ENCODE assay signal across 9 cellular contexts in the genomic region with DNA sequence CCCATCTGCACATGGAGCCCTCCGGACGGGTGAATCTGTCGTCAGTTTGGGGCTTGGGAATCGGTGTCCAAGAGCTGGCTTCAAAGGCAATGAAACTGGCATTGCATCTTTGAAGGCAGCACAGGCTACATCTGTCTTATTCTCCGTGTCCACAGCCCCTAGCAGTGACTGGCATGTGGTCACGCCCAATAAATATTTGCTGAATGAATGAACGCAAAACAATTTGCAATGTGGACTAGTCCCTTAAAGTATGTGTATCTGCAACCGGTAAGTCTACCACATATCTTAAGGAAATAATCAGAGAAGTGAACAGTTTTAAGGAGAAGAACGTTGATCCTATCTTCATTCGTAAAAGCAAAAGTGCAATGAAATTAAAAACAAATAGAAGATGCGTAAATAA. TPM values are rescaled to one million over a fixed set of nuclear protein-coding genes. Genes with fewer than 3 reads are reported as not detected.
DNase-seq lines count a peak whose midpoint lies in the region; ATAC-seq lines count a peak whose summit lies in the region.
"Had no signal": no experiment of that assay in that cellular context is flagged by ENCODE, and none has a peak within 500 bp of the region (broad histone marks: within the 10 kb centered on the region; RNA-seq: fewer than 3 reads in every experiment).

No MANE protein-coding gene starts in this region.

- H3K9ac ChIP-seq in BLaER1 treated with 17β-estradiol and CSF1 and Interleukin-3, amounts not matched to agents 10 nM and 100 nM, result 0 out of 22 replicates have a peak overlapping the region, but pooled peaks of 3 of the 11 experiments have one; percentile 1 to 9 (median 5)

- H4K20me1 ChIP-seq in BLaER1 treated with 17β-estradiol and CSF1 and Interleukin-3, amounts not matched to agents 10 nM and 100 nM, result peaks cover 0 to 7% (median 0%) of the 10 kb centered on the region in 11 experiments; a peak in 1 of 22 replicates

- no peak for ATAC-seq in naive thymus-derived CD4-positive, alpha-beta T cell
- no peak for ATAC-seq in HG02885 (IDR thresholded peaks at IDR 0.05; ENCODE audit: poor library complexity, unreplicated experiment)

- no peak overlapping the region for H3K27ac ChIP-seq in BLaER1 treated with 17β-estradiol and CSF1 and Interleukin-3, amounts not matched to agents 10 nM and 100 nM
- H3K27ac ChIP-seq in naive thymus-derived CD4-positive, alpha-beta T cell (ENCODE audit: low read depth, low read length), result no peak overlapping the region

- H3K9me3 Mint-ChIP-seq in naive thymus-derived CD4-positive, alpha-beta T cell, result peaks cover 0 to 2% (median 0%) of the 10 kb centered on the region in 11 donors
- H3K9me3 Mint-ChIP-seq: H9 had no signal

- no peaks in the 10 kb centered on the region for H3K9me3 ChIP-seq in BLaER1 treated with 17β-estradiol and CSF1 and Interleukin-3, amounts not matched to agents 10 nM and 100 nM (replicated peaks in 1 of 11)
- H3K9me3 ChIP-seq in naive thymus-derived CD4-positive, alpha-beta T cell (ENCODE audit: control insufficient read depth in 2 of 3, low read length in 3 of 3), result no peaks in the 10 kb centered on the region

- H3K36me3 ChIP-seq in BLaER1 treated with 17β-estradiol and CSF1 and Interleukin-3, amounts not matched to agents 10 nM and 100 nM, result no peaks in the 10 kb centered on the region
- no peaks in the 10 kb centered on the region for H3K36me3 ChIP-seq in naive thymus-derived CD4-positive, alpha-beta T cell (ENCODE audit: control insufficient read depth in 2 of 3, insufficient read depth in 3 of 3, low read length in 3 of 3)

- H3K27ac Mint-ChIP-seq in naive thymus-derived CD4-positive, alpha-beta T cell, result peak overlapping the region in 4 of 9 donors; percentile 7 to 61 (median 50)
- H3K27ac Mint-ChIP-seq: H9 had no signal

- H3K4me1 Mint-ChIP-seq in naive thymus-derived CD4-positive, alpha-beta T cell, result peaks cover 0 to 34% (median 17%) of the 10 kb centered on the region in 7 donors

- intact Hi-C loops in naive thymus-derived CD4-positive, alpha-beta T cell (cut with micrococcal nuclease), result loop anchor here (1.0 to 10.0 kb wide), 6 partner anchors 7 to 1177 kb away; a partner anchor contains a TSS

- H3K4me3 Mint-ChIP-seq in naive thymus-derived CD4-positive, alpha-beta T cell, result peak overlapping the region in 6 of 10 donors; percentile 2 to 70 (median 38)

- H3K4me1 ChIP-seq in BLaER1 treated with 17β-estradiol and CSF1 and Interleukin-3, amounts not matched to agents 10 nM and 100 nM, result peaks cover 19 to 43% (median 33%) of the 10 kb centered on the region in 10 experiments; a peak in 19 of 20 replicates
- peaks cover 5 to 8% of the 10 kb centered on the region in 2 donors for H3K4me1 ChIP-seq in naive thymus-derived CD4-positive, alpha-beta T cell (ENCODE audit: control insufficient read depth in 2 of 2, insufficient read depth in 2 of 2, low read length in 2 of 2)

- POLR2A ChIA-PET in naive thymus-derived CD4-positive, alpha-beta T cell (lab: Charles Lee), result interaction anchor here (1.6 kb wide), 1 partner anchor 8 kb away, joined by 9 read pairs; a partner anchor contains a TSS

- no peak overlapping the region for H3K4me3 ChIP-seq in BLaER1 treated with 17β-estradiol and CSF1 and Interleukin-3, amounts not matched to agents 10 nM and 100 nM
- no peak overlapping the region for H3K4me3 ChIP-seq in naive thymus-derived CD4-positive, alpha-beta T cell (ENCODE audit: low read length)

- CTCF ChIA-PET in naive thymus-derived CD4-positive, alpha-beta T cell (lab: Charles Lee), result no interaction called here

- H3K4me2 ChIP-seq in BLaER1 treated with 17β-estradiol and CSF1 and Interleukin-3, amounts not matched to agents 10 nM and 100 nM, result peak overlapping the region; percentile 23 to 85 (median 75); a peak in 20 of 22 replicates

- H3K36me3 Mint-ChIP-seq in naive thymus-derived CD4-positive, alpha-beta T cell, result no peaks in the 10 kb centered on the region

- no peaks in the 10 kb centered on the region for H3K27me3 ChIP-seq in BLaER1 treated with 17β-estradiol and CSF1 and Interleukin-3, amounts not matched to agents 10 nM and 100 nM
- no peaks in the 10 kb centered on the region for H3K27me3 ChIP-seq in naive thymus-derived CD4-positive, alpha-beta T cell (ENCODE audit: control insufficient read depth in 2 of 2, insufficient read depth in 2 of 2, low read length in 2 of 2)

- H3K27me3 Mint-ChIP-seq in naive thymus-derived CD4-positive, alpha-beta T cell, result peaks cover 0 to 21% (median 0%) of the 10 kb centered on the region in 5 donors

- peak; percentile 63 for DNase-seq in LHCN-M2 (ENCODE audit: low read depth)
- peak; percentile 72 for DNase-seq in astrocyte of the hippocampus (ENCODE audit: low read depth, low spot score)
- DNase-seq in naive thymus-derived CD4-positive, alpha-beta T cell, result no peak
- no peak for DNase-seq in OCI-M1 (lab: John Stamatoyannopoulos, UW)
- no peak for DNase-seq in NOMO-1 treated with DMSO at 0.1 percent for 48 hours (lab: John Stamatoyannopoulos, UW; ENCODE audit: unreplicated experiment)
- no peak for DNase-seq in stimulated activated CD4-positive, alpha-beta T cell treated with anti-CD3 and anti-CD28 coated beads, Interleukin-4, amount 100 ng/mL, for 4 hours

RNA-seq across cellular contexts. Expression of a gene that starts 8.0 kb away (rescaled TPM):
- 2.4 and 2.8 TPM in 2 replicates for total RNA-seq in LHCN-M2 (2014; rRNA removed)
- 13.0 TPM for polyA plus RNA-seq in LHCN-M2 (2012)
- 1 to 10 TPM in 4 of 5 experiments, under 1 TPM in 1; 0.44 to 10.0 (median 9.0) TPM for total RNA-seq in naive thymus-derived CD4-positive, alpha-beta T cell
- 1 to 10 TPM; 3.1 to 4.0 TPM for polyA plus RNA-seq in naive thymus-derived CD4-positive, alpha-beta T cell

Comparison
In these comparisons a context has a peak if more than half of its experiments do, and no peak if none do; other contexts are left out.
1. DNase-seq: peak in LHCN-M2 (single experiment) and astrocyte of the hippocampus (single experiment); none in naive thymus-derived CD4-positive, alpha-beta T cell (0 of 9), OCI-M1 (single experiment), NOMO-1 treated with DMSO at 0.1 percent for 48 hours (single experiment) and stimulated activated CD4-positive, alpha-beta T cell treated with anti-CD3 and anti-CD28 coated beads, Interleukin-4, amount 100 ng/mL, for 4 hours (0 of 2).